ENCODE assay signal across 9 cellular contexts in the genomic region with DNA sequence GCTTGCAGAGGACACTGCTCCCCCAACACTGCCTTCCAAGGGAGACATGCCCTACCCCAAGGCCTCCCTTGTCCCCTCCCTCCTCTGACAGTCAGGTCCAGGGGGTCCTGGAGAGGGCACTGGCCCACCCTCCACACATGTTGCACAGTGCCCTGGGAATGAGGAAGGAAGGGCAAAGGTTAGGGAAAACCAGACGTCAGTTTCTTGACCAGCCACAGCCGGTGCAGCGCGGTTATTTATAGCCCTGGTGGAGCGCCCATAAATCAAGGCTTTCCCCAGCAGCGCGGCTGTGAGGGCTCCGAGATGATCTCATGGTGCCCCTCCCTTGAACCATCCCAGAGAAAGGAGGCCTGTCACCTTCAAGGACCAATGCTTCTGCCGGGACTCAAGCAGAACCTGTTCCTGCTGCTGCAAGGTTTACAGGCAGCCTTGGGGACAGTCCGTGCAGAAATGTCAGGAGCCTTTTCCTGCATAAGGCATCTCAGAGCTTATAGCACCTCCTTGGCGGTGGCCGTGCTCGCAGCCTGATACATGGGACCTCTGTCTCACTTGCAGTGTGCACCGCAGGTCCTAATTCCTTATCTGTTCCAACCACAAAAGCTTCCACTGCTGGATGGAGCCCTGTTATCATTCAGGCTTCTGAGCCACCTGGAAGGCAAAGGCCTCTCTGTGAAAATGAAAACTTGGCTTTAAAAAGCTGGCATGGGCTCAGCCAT.
DNase-seq lines count a peak whose midpoint lies in the region; ATAC-seq, FAIRE-seq and TF ChIP-seq lines count a peak whose summit lies in the region.
"Had no signal": no experiment of that assay in that cellular context is flagged by ENCODE, and none has a peak within 500 bp of the region (broad histone marks: within the 10 kb centered on the region; RNA-seq: fewer than 3 reads in every experiment).

No MANE protein-coding gene starts in this region.

- H3K4me3 ChIP-seq in colonic mucosa = no peak overlapping the region
- H3K4me3 ChIP-seq in mesenchymal stem cell (ENCODE audit: insufficient read depth in 1 of 2, low read depth in 1 of 2, low read length in 2 of 2) = no peak overlapping the region

- no peak for TF ChIP-seq CTCF in colonic mucosa (IDR thresholded peaks at IDR 0.05)

- H3K18ac ChIP-seq in mesenchymal stem cell (ENCODE audit: low read depth in 1 of 2, low read length in 2 of 2) = no peak overlapping the region

- H3K36me3 ChIP-seq in colonic mucosa = no peaks in the 10 kb centered on the region
- H3K36me3 ChIP-seq in mesenchymal stem cell (ENCODE audit: control insufficient read depth in 1 of 2, insufficient read depth in 2 of 2, low read depth in 1 of 2, low read length in 2 of 2) = no peaks in the 10 kb centered on the region

- H3K23ac ChIP-seq in mesenchymal stem cell (ENCODE audit: low read length in 2 of 2) = no peak overlapping the region

- H3K79me1 ChIP-seq in mesenchymal stem cell (replicated peaks; ENCODE audit: low read length, poor library complexity, severe bottlenecking) = no peaks in the 10 kb centered on the region

- 18% methylated on average over 14 of the region's 14 CpGs for WGBS in mesenchymal stem cell

- no peak overlapping the region for H3K4ac ChIP-seq in mesenchymal stem cell (ENCODE audit: low read depth in 1 of 2, low read length in 2 of 2)

- ATAC-seq in HG03520 (IDR thresholded peaks at IDR 0.05; ENCODE audit: unreplicated experiment) = no peak

- no peak overlapping the region for H2AK5ac ChIP-seq in mesenchymal stem cell (ENCODE audit: low read length, severe bottlenecking)

- no peaks in the 10 kb centered on the region for H3K9me3 ChIP-seq in colonic mucosa
- H3K9me3 ChIP-seq in mesenchymal stem cell (ENCODE audit: control insufficient read depth, low read length) = peaks cover 9% of the 10 kb centered on the region

- no peak overlapping the region for H2BK120ac ChIP-seq in mesenchymal stem cell (ENCODE audit: low read depth, low read length)

- H4K8ac ChIP-seq in mesenchymal stem cell (ENCODE audit: low read length) = no peak overlapping the region

- H3K4me1 ChIP-seq in colonic mucosa (peaks cover 9% of the 10 kb centered on the region), mesenchymal stem cell (ENCODE audit: control insufficient read depth, insufficient read depth, low read depth, low read length) (peaks cover 6% of the 10 kb centered on the region)

- H3K27me3 ChIP-seq in colonic mucosa (no peaks in the 10 kb centered on the region), mesenchymal stem cell (ENCODE audit: control insufficient read depth in 1 of 2, insufficient read depth in 1 of 2, low read length in 2 of 2) (peaks cover 0 to 25% of the 10 kb centered on the region in 2 experiments)

- H2BK12ac ChIP-seq in mesenchymal stem cell (ENCODE audit: low read length in 2 of 2) = no peak overlapping the region

- peak overlapping the region; percentile 31 for H4K91ac ChIP-seq in mesenchymal stem cell (ENCODE audit: low read length)

- H3K27ac ChIP-seq in colonic mucosa = no peak overlapping the region
- no peak overlapping the region for H3K27ac ChIP-seq in mesenchymal stem cell (ENCODE audit: low read length, poor library complexity, severe bottlenecking)

- no peak overlapping the region for H3K14ac ChIP-seq in mesenchymal stem cell (ENCODE audit: low read length in 2 of 2)

- intact Hi-C loops in colonic mucosa (cut with DNase I) = no loop called here

- no peak overlapping the region for H2BK15ac ChIP-seq in mesenchymal stem cell (ENCODE audit: low read depth, poor library complexity, severe bottlenecking)

- peak; percentile 19 for DNase-seq in DMS53 (lab: John Stamatoyannopoulos, UW)
- no peak for DNase-seq in DMS53 treated with DMSO at 0.1 percent for 48 hours (lab: John Stamatoyannopoulos, UW; ENCODE audit: unreplicated experiment)
- peak; percentile 82 for DNase-seq in colonic mucosa
- DNase-seq in mesenchymal stem cell = peak; percentile 74
- DNase-seq in urothelium cell line (ENCODE audit: low spot score) = peak; percentile 47
- DNase-seq in amniotic stem cell (lab: John Stamatoyannopoulos, UW) = no peak
- DNase-seq in activated CD4-positive, alpha-beta T cell treated with anti-CD3 and anti-CD28 coated beads for 1 hour = no peak

- FAIRE-seq in urothelium cell line (lab: Jason Lieb, UNC) = no peak
- FAIRE-seq: A204.1 had no signal

- H3K9ac ChIP-seq in colonic mucosa (ENCODE audit: low read depth in 2 of 2, low read length in 2 of 2) = peak overlapping the region in 1 of 2 donors; percentile 6
- no peak overlapping the region for H3K9ac ChIP-seq in mesenchymal stem cell (ENCODE audit: low read length)

- H2AFZ ChIP-seq in mesenchymal stem cell (ENCODE audit: low read depth, low read length) = no peak overlapping the region

- no peak overlapping the region for H3K4me2 ChIP-seq in mesenchymal stem cell (ENCODE audit: low read length, poor library complexity, severe bottlenecking)

- no peak overlapping the region for H2BK5ac ChIP-seq in mesenchymal stem cell (ENCODE audit: low read depth, low read length, poor library complexity, severe bottlenecking)

Comparison
In these comparisons a context has a peak if more than half of its experiments do, and no peak if none do; other contexts are left out.
1. DNase-seq: peak in DMS53 (single experiment), colonic mucosa (single experiment), mesenchymal stem cell (single experiment) and urothelium cell line (single experiment); none in DMS53 treated with DMSO at 0.1 percent for 48 hours (single experiment), amniotic stem cell (single experiment) and activated CD4-positive, alpha-beta T cell treated with anti-CD3 and anti-CD28 coated beads for 1 hour (single experiment).